ENCODE assay signal across 34 cellular contexts in the genomic region with DNA sequence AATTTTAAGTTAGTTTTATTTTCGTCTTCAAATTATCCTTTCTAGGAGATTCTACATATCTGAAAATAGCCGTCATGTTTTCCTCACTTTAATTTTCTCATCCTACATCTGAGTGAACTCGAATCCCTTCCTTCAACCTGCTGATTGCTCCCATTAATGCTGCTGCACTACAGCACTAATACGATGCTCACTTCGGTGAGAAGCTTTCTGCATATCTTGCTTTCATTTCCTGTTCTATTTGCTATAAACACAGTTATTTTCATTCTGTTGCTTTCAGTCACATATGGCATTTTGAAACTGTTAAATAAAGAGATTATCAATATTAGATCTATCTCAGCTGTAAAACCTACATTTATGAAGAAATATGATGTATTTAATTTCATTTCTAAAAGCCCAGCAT.
"Had no signal": no experiment of that assay in that cellular context is flagged by ENCODE, and none has a peak within 500 bp of the region (broad histone marks: within the 10 kb centered on the region; RNA-seq: fewer than 3 reads in every experiment).

No MANE protein-coding gene starts in this region.

- H3K4me3 ChIP-seq: MG63, PC-9, SJCRH30, SK-N-MC had no signal

- H3K4me1 ChIP-seq: SJCRH30 had no signal

- ATAC-seq: Panc1, Right ventricle myocardium inferior, SK-N-SH treated with all-trans-retinoic acid at 6 μM for 48 hours had no signal

- H3K4me2 ChIP-seq: PC-9 had no signal

- H3K36me3 ChIP-seq: MG63, SJCRH30 had no signal

- H2AFZ ChIP-seq: PC-9 had no signal

- DNase-seq: Kasumi-1, KG1, MG63, MV-4-11, NCI-H1048, NCI-H1092 treated with DMSO at 0.1 percent for 48 hours, NCI-H1105 treated with DMSO at 0.1 percent for 48 hours, NCI-H1417, NCI-H1436, NCI-H146, NCI-H1694, NCI-H187, NCI-H1930, NCI-H2029 treated with DMSO at 0.1 percent for 48 hours, NCI-H2081 treated with DMSO at 0.1 percent for 48 hours, NCI-H2107, NCI-H2171, NCI-H226, NCI-H446 treated with DMSO at 0.1 percent for 48 hours, NCI-H510A, NCI-H524, NCI-H526, NCI-H69, NCI-H748 treated with DMSO at 0.1 percent for 48 hours, NCI-H82, PC-9, SHP77, SIG-M5, SJCRH30 had no signal

- H3K9me3 ChIP-seq: MG63, SJCRH30 had no signal

- H3K27me3 ChIP-seq: MG63, SJCRH30 had no signal

- H3K27ac ChIP-seq: PC-9, RWPE1, SJCRH30, SK-N-MC had no signal
